ENCODE assay signal across 9 cellular contexts in the genomic region with DNA sequence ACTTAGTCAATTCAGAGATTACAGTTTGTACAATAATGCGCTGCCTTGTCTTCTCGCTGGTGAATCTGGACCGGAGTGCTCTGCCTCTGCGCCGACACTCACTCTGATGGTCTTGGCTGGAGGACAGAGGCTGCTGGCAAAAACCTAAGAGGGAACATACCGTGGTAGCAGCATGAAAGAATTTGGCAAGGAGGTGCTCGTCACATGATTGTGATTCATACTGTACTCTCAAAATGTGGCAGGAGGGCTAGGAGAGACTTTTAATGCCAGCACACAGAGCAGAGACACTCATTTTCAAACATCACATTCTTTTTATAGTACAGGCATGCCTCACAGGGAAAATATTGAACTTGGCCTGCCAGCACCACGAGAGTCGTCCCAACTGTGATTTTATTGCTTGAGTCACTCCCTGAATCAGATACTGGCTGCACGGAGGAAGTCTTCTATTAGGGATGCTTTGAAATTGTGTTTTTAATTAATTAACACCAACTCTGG.
DNase-seq lines count a peak whose midpoint lies in the region; ATAC-seq lines count a peak whose summit lies in the region.
"Had no signal": no experiment of that assay in that cellular context is flagged by ENCODE, and none has a peak within 500 bp of the region (broad histone marks: within the 10 kb centered on the region; RNA-seq: fewer than 3 reads in every experiment).

No MANE protein-coding gene starts in this region.

- peak overlapping the region; percentile 18 for H3K27ac Mint-ChIP-seq in stimulated activated naive CD8-positive, alpha-beta T cell treated with anti-CD3 and anti-CD28 coated beads, Interleukin-15, Interleukin-2, amounts not matched to agents 100 ng/mL and 50 ng/mL, for 24 hours
- no peak overlapping the region for H3K27ac Mint-ChIP-seq in stimulated activated naive CD8-positive, alpha-beta T cell treated with anti-CD3 and anti-CD28 coated beads, Interleukin-15, amount 100 ng/mL, for 72 hours
- H3K27ac Mint-ChIP-seq in dendritic cell treated with granulocyte-macrophage colony-stimulating factor and Interleukin-4, amounts not matched to agents 40 ng/mL and 50 ng/mL, for 4 days, result peak overlapping the region; percentile 7

- H3K18ac ChIP-seq in mesendoderm (ENCODE audit: low read length), result no peak overlapping the region

- no peak overlapping the region for H2BK15ac ChIP-seq in mesendoderm (replicated peaks; ENCODE audit: low read depth)

- peak overlapping the region; percentile 14 for H2BK5ac ChIP-seq in mesendoderm (ENCODE audit: low read length)

- peaks cover 19% of the 10 kb centered on the region for H3K4me1 ChIP-seq in mesendoderm (ENCODE audit: control insufficient read depth, low read depth, low read length)

- no peaks in the 10 kb centered on the region for H3K36me3 ChIP-seq in mesendoderm (ENCODE audit: control insufficient read depth, insufficient read depth, low read length)

- peak overlapping the region; percentile 19 for H3K23ac ChIP-seq in mesendoderm (ENCODE audit: low read length)

- no CpG with 5 or more reads among the region's 10 CpGs for WGBS in mesendoderm (ENCODE audit: extremely low coverage, insufficient coverage, low lambda C conversion rate)

- no peak overlapping the region for H2BK120ac ChIP-seq in mesendoderm (ENCODE audit: low read depth, low read length)

- H3K79me2 ChIP-seq in mesendoderm (ENCODE audit: control insufficient read depth, insufficient read depth, low read length), result no peaks in the 10 kb centered on the region

- H4K8ac ChIP-seq in mesendoderm (ENCODE audit: low read depth, low read length), result no peak overlapping the region

- no peaks in the 10 kb centered on the region for H3K27me3 ChIP-seq in mesendoderm (ENCODE audit: insufficient read depth, low read length, poor library complexity)

- no peaks in the 10 kb centered on the region for H3K9me3 Mint-ChIP-seq in stimulated activated naive CD8-positive, alpha-beta T cell treated with anti-CD3 and anti-CD28 coated beads, Interleukin-15, Interleukin-2, amounts not matched to agents 100 ng/mL and 50 ng/mL, for 24 hours
- no peaks in the 10 kb centered on the region for H3K9me3 Mint-ChIP-seq in stimulated activated naive CD8-positive, alpha-beta T cell treated with anti-CD3 and anti-CD28 coated beads, Interleukin-15, amount 100 ng/mL, for 72 hours
- no peaks in the 10 kb centered on the region for H3K9me3 Mint-ChIP-seq in dendritic cell treated with granulocyte-macrophage colony-stimulating factor and Interleukin-4, amounts not matched to agents 40 ng/mL and 50 ng/mL, for 4 days

- DNase-seq in stimulated activated naive CD8-positive, alpha-beta T cell treated with anti-CD3 and anti-CD28 coated beads, Interleukin-15, amount 100 ng/mL, for 72 hours, result no peak
- DNase-seq in mesendoderm, result peak; percentile 72
- no peak for DNase-seq in activated T-cell treated with anti-CD3 and anti-CD28 coated beads, Interleukin-2, amount 50 U/mL, for 48 hours
- DNase-seq in NCI-H2196 treated with DMSO at 0.1 percent for 48 hours (lab: John Stamatoyannopoulos, UW; ENCODE audit: unreplicated experiment), result no peak
- DNase-seq in central memory CD4-positive, alpha-beta T cell, result no peak

- H3K27ac ChIP-seq in mesendoderm (ENCODE audit: low read depth, low read length), result no peak overlapping the region
- H3K27ac ChIP-seq: C4-2B had no signal

- H3K27me3 Mint-ChIP-seq in stimulated activated naive CD8-positive, alpha-beta T cell treated with anti-CD3 and anti-CD28 coated beads, Interleukin-15, Interleukin-2, amounts not matched to agents 100 ng/mL and 50 ng/mL, for 24 hours, result peaks cover 28% of the 10 kb centered on the region
- H3K27me3 Mint-ChIP-seq in stimulated activated naive CD8-positive, alpha-beta T cell treated with anti-CD3 and anti-CD28 coated beads, Interleukin-15, amount 100 ng/mL, for 72 hours, result peaks cover 64% of the 10 kb centered on the region
- H3K27me3 Mint-ChIP-seq in dendritic cell treated with granulocyte-macrophage colony-stimulating factor and Interleukin-4, amounts not matched to agents 40 ng/mL and 50 ng/mL, for 4 days, result peaks cover 11% of the 10 kb centered on the region

- no peaks in the 10 kb centered on the region for H3K36me3 Mint-ChIP-seq in stimulated activated naive CD8-positive, alpha-beta T cell treated with anti-CD3 and anti-CD28 coated beads, Interleukin-15, Interleukin-2, amounts not matched to agents 100 ng/mL and 50 ng/mL, for 24 hours (ENCODE audit: low read depth)
- H3K36me3 Mint-ChIP-seq in dendritic cell treated with granulocyte-macrophage colony-stimulating factor and Interleukin-4, amounts not matched to agents 40 ng/mL and 50 ng/mL, for 4 days (ENCODE audit: low read depth), result no peaks in the 10 kb centered on the region

- H3K4ac ChIP-seq in mesendoderm (ENCODE audit: low read depth, low read length), result no peak overlapping the region

- H3K9ac ChIP-seq in mesendoderm (ENCODE audit: low read length), result peak overlapping the region; percentile 31

- no peak overlapping the region for H4K5ac ChIP-seq in mesendoderm (ENCODE audit: low read length)

- peak overlapping the region; percentile 43 for H3K56ac ChIP-seq in mesendoderm (ENCODE audit: low read length)

- no peak overlapping the region for H3K4me3 Mint-ChIP-seq in stimulated activated naive CD8-positive, alpha-beta T cell treated with anti-CD3 and anti-CD28 coated beads, Interleukin-15, Interleukin-2, amounts not matched to agents 100 ng/mL and 50 ng/mL, for 24 hours
- no peak overlapping the region for H3K4me3 Mint-ChIP-seq in stimulated activated naive CD8-positive, alpha-beta T cell treated with anti-CD3 and anti-CD28 coated beads, Interleukin-15, amount 100 ng/mL, for 72 hours
- no peak overlapping the region for H3K4me3 Mint-ChIP-seq in dendritic cell treated with granulocyte-macrophage colony-stimulating factor and Interleukin-4, amounts not matched to agents 40 ng/mL and 50 ng/mL, for 4 days

- intact Hi-C loops in dendritic cell treated with granulocyte-macrophage colony-stimulating factor and Interleukin-4, amounts not matched to agents 40 ng/mL and 50 ng/mL, for 4 days (cut with micrococcal nuclease), result no loop called here

- no peak overlapping the region for H2AK5ac ChIP-seq in mesendoderm (ENCODE audit: low read length)

- H3K4me2 ChIP-seq in mesendoderm (ENCODE audit: low read length), result no peak overlapping the region

- peaks cover 4% of the 10 kb centered on the region for H3K79me1 ChIP-seq in mesendoderm (ENCODE audit: low read length)

- H3K4me1 Mint-ChIP-seq in stimulated activated naive CD8-positive, alpha-beta T cell treated with anti-CD3 and anti-CD28 coated beads, Interleukin-15, Interleukin-2, amounts not matched to agents 100 ng/mL and 50 ng/mL, for 24 hours (ENCODE audit: low read depth), result peaks cover 5% of the 10 kb centered on the region
- H3K4me1 Mint-ChIP-seq in stimulated activated naive CD8-positive, alpha-beta T cell treated with anti-CD3 and anti-CD28 coated beads, Interleukin-15, amount 100 ng/mL, for 72 hours, result no peaks in the 10 kb centered on the region
- peaks cover 16% of the 10 kb centered on the region for H3K4me1 Mint-ChIP-seq in dendritic cell treated with granulocyte-macrophage colony-stimulating factor and Interleukin-4, amounts not matched to agents 40 ng/mL and 50 ng/mL, for 4 days (ENCODE audit: low read depth)

- no peak overlapping the region for H3K4me3 ChIP-seq in mesendoderm (ENCODE audit: low read length)

- ATAC-seq in stimulated activated naive CD8-positive, alpha-beta T cell treated with anti-CD3 and anti-CD28 coated beads, Interleukin-15, amount 100 ng/mL, for 72 hours, result no peak
- ATAC-seq in GM21737 (IDR thresholded peaks at IDR 0.05; ENCODE audit: unreplicated experiment), result no peak

Comparison
In these comparisons a context has a peak if more than half of its experiments do, and no peak if none do; other contexts are left out.
1. H3K27ac Mint-ChIP-seq: peak in stimulated activated naive CD8-positive, alpha-beta T cell treated with anti-CD3 and anti-CD28 coated beads, Interleukin-15, Interleukin-2, amounts not matched to agents 100 ng/mL and 50 ng/mL, for 24 hours (single experiment) and dendritic cell treated with granulocyte-macrophage colony-stimulating factor and Interleukin-4, amounts not matched to agents 40 ng/mL and 50 ng/mL, for 4 days (single experiment); none in stimulated activated naive CD8-positive, alpha-beta T cell treated with anti-CD3 and anti-CD28 coated beads, Interleukin-15, amount 100 ng/mL, for 72 hours (0 of 2).